Comparison of ENCODE assay signal across 20 cellular contexts in genomic region chr3:154668835-154669234, GRCh38.
"Had no signal": no experiment of that assay in that cellular context is flagged by ENCODE, and none has a peak within 500 bp of the region (broad histone marks: within the 10 kb centered on the region; RNA-seq: fewer than 3 reads in every experiment).

No MANE protein-coding gene starts in this region.

- H3K4me3 ChIP-seq: MG63 had no signal

- H3K27ac ChIP-seq: RWPE1 had no signal

- H3K36me3 ChIP-seq: MG63 had no signal

- H3K9me2 ChIP-seq: SK-N-SH had no signal

- H3K4me2 ChIP-seq: SK-N-SH had no signal

- H3K9me3 ChIP-seq: MG63, SK-N-SH had no signal

- DNase-seq: IMR-90, Karpas-422, KG1, MG63, NCI-H1092, NCI-H1436, NCI-H187, NCI-H2029, NCI-H2081 treated with DMSO at 0.1 percent for 48 hours, NCI-H2171, NCI-H226, NCI-H446, NCI-H510A, NCI-H524 treated with DMSO at 0.1 percent for 48 hours, NCI-H69, NCI-H774, SHP77, SK-N-SH, SW 1271 had no signal

- H3K9ac ChIP-seq: SK-N-SH had no signal

- H3K27me3 ChIP-seq: MG63 had no signal
